In the genomic region with DNA sequence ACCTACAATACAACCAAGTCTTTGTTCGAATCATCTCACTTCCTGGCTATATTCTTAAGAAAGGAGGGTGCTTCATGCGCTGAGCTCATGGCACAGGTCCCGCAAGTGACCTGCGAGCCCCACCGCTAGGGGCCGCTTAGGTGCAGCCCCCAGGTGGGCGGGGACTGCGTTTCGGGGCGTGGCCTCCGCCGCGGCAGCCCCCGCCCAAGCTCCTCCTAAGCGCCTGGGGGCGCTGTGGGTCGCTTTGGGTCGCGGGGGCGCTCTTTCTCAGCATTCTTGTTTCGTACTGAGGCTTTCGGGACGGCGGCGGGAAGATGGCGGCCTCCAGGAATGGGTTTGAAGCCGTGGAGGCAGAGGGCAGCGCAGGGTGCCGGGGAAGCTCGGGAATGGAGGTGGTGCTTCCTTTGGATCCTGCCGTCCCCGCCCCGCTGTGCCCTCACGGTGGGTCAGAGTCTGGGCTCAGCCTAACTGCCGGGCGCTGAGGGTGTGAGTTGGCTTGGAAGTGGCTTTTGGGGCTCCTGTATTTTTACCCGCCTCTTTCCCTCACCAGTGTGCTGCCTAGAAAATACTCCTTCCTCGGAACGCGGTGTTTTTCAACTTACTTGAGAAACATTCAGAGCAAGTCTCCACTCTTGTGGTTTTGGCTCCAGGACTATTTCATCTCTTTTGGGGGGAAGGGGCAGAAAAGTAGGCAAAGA, we compare ENCODE assay signal across 8 cellular contexts.
A peak's percentile ranks its signal among the peaks of the same experiment; 100 is the strongest.
DNase-seq lines count a peak whose midpoint lies in the region; ATAC-seq and TF ChIP-seq lines count a peak whose summit lies in the region.

Gene ZCCHC4, plus strand, starts transcription at position 279 of the 698 bp plus-strand sequence. Its CDS starts 36 bp downstream, at position 315.

- H3K4me3 ChIP-seq in AG09309 (ENCODE audit: control insufficient read depth, low read depth, low read length) = peak within 1 kb of the TSS; percentile 94
- peak within 1 kb of the TSS; percentile 82 for H3K4me3 ChIP-seq in WERI-Rb-1 (ENCODE audit: low read depth, low read length)
- peak within 1 kb of the TSS; percentile 82 to 88 for H3K4me3 ChIP-seq in cardiac fibroblast (replicated peaks in 1 of 2; ENCODE audit: low read depth in 2 of 2, low read length in 2 of 2)

- DNase-seq in AG09309 (ENCODE audit: low read depth) (peak; percentile 64), NCI-H2227 (lab: John Stamatoyannopoulos, UW; ENCODE audit: unreplicated experiment) (peak; percentile 89), WERI-Rb-1 (peak; percentile 94), cardiac fibroblast (ENCODE audit: low read depth in 2 of 2) (peak; percentile 93 to 96), inferior parietal cortex (ENCODE audit: extremely low spot score) (peak; percentile 95)
- peak; percentile 85 for DNase-seq in stimulated activated CD4-positive, alpha-beta T cell treated with anti-CD3 and anti-CD28 coated beads, Interleukin-12 subunit alpha, Interleukin-12 subunit beta, amount 100 ng/mL, for 4 hours

- ATAC-seq in GM18907 (IDR thresholded peaks at IDR 0.05; ENCODE audit: unreplicated experiment) (peak; percentile 88), HG03159 (IDR thresholded peaks at IDR 0.05; ENCODE audit: unreplicated experiment) (peak; percentile 77)

- peaks cover 11% of the 10 kb centered on the region for H3K36me3 ChIP-seq in WERI-Rb-1

- no peaks in the 10 kb centered on the region for H3K27me3 ChIP-seq in WERI-Rb-1 (ENCODE audit: insufficient read depth, low read depth, severe bottlenecking)

- no peaks in the 10 kb centered on the region for H3K9me3 ChIP-seq in WERI-Rb-1 (ENCODE audit: severe bottlenecking)

- TF ChIP-seq CTCF in AG09309 (IDR thresholded peaks at IDR 0.05; ENCODE audit: control insufficient read depth, insufficient read depth, low read depth, low read length, missing control alignments) (peak; percentile 96), WERI-Rb-1 (IDR thresholded peaks at IDR 0.05; ENCODE audit: low read depth, low read length) (peak; percentile 99), cardiac fibroblast (IDR thresholded peaks at IDR 0.05; ENCODE audit: low read depth, low read length) (peak; percentile 89)

- H3K27ac ChIP-seq in WERI-Rb-1 = peak within 1 kb of the TSS; percentile 89

Comparison
In these comparisons a context has a peak if more than half of its experiments do, and no peak if none do; other contexts are left out.
1. Peak in every context shown above with its lines: DNase-seq, ATAC-seq, H3K4me3 ChIP-seq and H3K27ac ChIP-seq.